In the genomic region with DNA sequence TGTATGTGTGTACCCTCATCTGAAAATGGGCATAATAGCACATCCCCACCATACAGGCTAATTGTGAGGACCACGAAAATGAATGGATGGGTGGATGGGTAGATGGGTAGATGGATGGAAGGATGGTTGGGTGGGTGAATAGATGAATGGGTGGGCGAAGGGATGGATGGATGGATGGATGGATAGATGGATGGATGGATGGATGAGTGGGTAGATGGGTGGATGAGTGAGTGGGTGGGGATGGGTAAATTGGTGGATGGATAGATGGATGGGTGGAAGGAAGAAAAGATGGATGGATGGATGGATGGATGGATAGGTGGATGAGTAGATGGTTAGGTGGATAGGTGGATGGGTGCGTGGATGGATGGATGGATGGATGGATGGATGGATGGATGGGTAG, we compare ENCODE assay signal across 27 cellular contexts. TPM values are rescaled to one million over a fixed set of nuclear protein-coding genes. Genes with fewer than 3 reads are reported as not detected.
"Had no signal": no experiment of that assay in that cellular context is flagged by ENCODE, and none has a peak within 500 bp of the region (broad histone marks: within the 10 kb centered on the region; RNA-seq: fewer than 3 reads in every experiment).

No MANE protein-coding gene starts in this region.

- H3K36me3 Mint-ChIP-seq: mesothelial cell of epicardium; naive B cell; natural killer cell treated with Interleukin-12 subunit alpha and Interleukin-12 subunit beta and Interleukin-15 and Interleukin-18, amount 100 ng/mL, for 72 hours; stimulated activated memory B cell treated with anti-CD40 and anti-IgM and Interleukin-4, amounts not matched to agents 10 μg/mL and 1 μg/mL and 100 μg/mL, for 72 hours; type B pancreatic cell had no signal

- H3K27ac ChIP-seq: coronary artery, esophagus muscularis mucosa, foreskin keratinocyte, gastroesophageal sphincter, heart left ventricle, parathyroid adenoma, prostate gland, right atrium auricular region, sigmoid colon, testis, tibial artery had no signal

- H2AFZ ChIP-seq: hepatocyte, parathyroid adenoma had no signal

- H3K4me3 Mint-ChIP-seq: mesothelial cell of epicardium; natural killer cell treated with Interleukin-12 subunit alpha and Interleukin-12 subunit beta and Interleukin-15 and Interleukin-18, amount 100 ng/mL, for 72 hours; neural crest cell; stimulated activated memory B cell treated with anti-CD40 and anti-IgM and Interleukin-4, amounts not matched to agents 10 μg/mL and 1 μg/mL and 100 μg/mL, for 72 hours; type B pancreatic cell had no signal

- H3K27me3 Mint-ChIP-seq: natural killer cell treated with Interleukin-12 subunit alpha and Interleukin-12 subunit beta and Interleukin-15 and Interleukin-18, amount 100 ng/mL, for 72 hours; type B pancreatic cell had no signal

- H3K4me1 ChIP-seq: parathyroid adenoma, prostate gland, right atrium auricular region, tibial artery had no signal

- H3K36me3 ChIP-seq: esophagus muscularis mucosa, gastroesophageal sphincter, heart left ventricle, prostate gland, right atrium auricular region, sigmoid colon, tibial artery had no signal

- H3K4me1 Mint-ChIP-seq: naive B cell; stimulated activated memory B cell treated with anti-CD40 and anti-IgM and Interleukin-4, amounts not matched to agents 10 μg/mL and 1 μg/mL and 100 μg/mL, for 72 hours had no signal

- FAIRE-seq: endothelial cell of umbilical vein, kidney had no signal

- H3K9me3 Mint-ChIP-seq: mesothelial cell of epicardium; naive B cell; natural killer cell treated with Interleukin-12 subunit alpha and Interleukin-12 subunit beta and Interleukin-15 and Interleukin-18, amount 100 ng/mL, for 72 hours; neural crest cell; type B pancreatic cell had no signal

- H3K79me2 ChIP-seq: parathyroid adenoma had no signal

- H3K9ac ChIP-seq: parathyroid adenoma had no signal

- H3K27ac Mint-ChIP-seq: natural killer cell treated with Interleukin-12 subunit alpha and Interleukin-12 subunit beta and Interleukin-15 and Interleukin-18, amount 100 ng/mL, for 72 hours; stimulated activated memory B cell treated with anti-CD40 and anti-IgM and Interleukin-4, amounts not matched to agents 10 μg/mL and 1 μg/mL and 100 μg/mL, for 72 hours had no signal

- H3K27me3 ChIP-seq: esophagus muscularis mucosa, foreskin keratinocyte, gastroesophageal sphincter, heart left ventricle, hepatocyte, right atrium auricular region, sigmoid colon, testis, tibial artery had no signal

- ATAC-seq: foreskin keratinocyte; gastroesophageal sphincter; heart left ventricle; mucosa of descending colon; natural killer cell treated with Interleukin-12 subunit alpha and Interleukin-12 subunit beta and Interleukin-15 and Interleukin-18, amount 100 ng/mL, for 72 hours; stimulated activated memory B cell treated with anti-CD40 and anti-IgM and Interleukin-4, amounts not matched to agents 10 μg/mL and 1 μg/mL and 100 μg/mL, for 72 hours; stimulated activated naive CD8-positive, alpha-beta T cell treated with anti-CD3 and anti-CD28 coated beads, Interleukin-15, Interleukin-2, amounts not matched to agents 100 U/mL and 50 U/mL, for 24 hours had no signal

- H3K4me2 ChIP-seq: hepatocyte had no signal

- H3K9me3 ChIP-seq: esophagus muscularis mucosa, gastroesophageal sphincter, heart left ventricle, mucosa of descending colon, prostate gland, right atrium auricular region, sigmoid colon, testis, tibial artery had no signal

- H3K4me3 ChIP-seq: coronary artery, esophagus muscularis mucosa, gastroesophageal sphincter, heart left ventricle, hepatocyte, mucosa of descending colon, prostate gland, right atrium auricular region, sigmoid colon, testis, tibial artery had no signal

- DNase-seq: dermis blood vessel endothelial cell; effector memory CD4-positive, alpha-beta T cell; foreskin keratinocyte; heart left ventricle; kidney; mesenchymal stem cell; mucosa of descending colon; naive B cell; sigmoid colon; stimulated activated CD4-positive, alpha-beta T cell treated with anti-CD3 and anti-CD28 coated beads, Interleukin-4, amount 100 ng/mL, for 4 hours; stimulated activated naive CD8-positive, alpha-beta T cell treated with anti-CD3 and anti-CD28 coated beads, Interleukin-15, Interleukin-2, amounts not matched to agents 100 U/mL and 50 U/mL, for 24 hours; substantia nigra; testis; tibial artery had no signal

RNA-seq across cellular contexts. Expression of a gene that starts 19.7 kb away (rescaled TPM):
- total RNA-seq: endothelial cell of umbilical vein; natural killer cell treated with Interleukin-12 subunit alpha and Interleukin-12 subunit beta and Interleukin-15 and Interleukin-18, amount 100 ng/mL, for 72 hours had no signal
- polyA plus RNA-seq: endothelial cell of umbilical vein had no signal

RNA-seq across cellular contexts. Expression of a gene that starts 59.8 kb away (rescaled TPM):
- total RNA-seq: endothelial cell of umbilical vein had no signal
